ENCODE assay signal across 24 cellular contexts in the genomic region with DNA sequence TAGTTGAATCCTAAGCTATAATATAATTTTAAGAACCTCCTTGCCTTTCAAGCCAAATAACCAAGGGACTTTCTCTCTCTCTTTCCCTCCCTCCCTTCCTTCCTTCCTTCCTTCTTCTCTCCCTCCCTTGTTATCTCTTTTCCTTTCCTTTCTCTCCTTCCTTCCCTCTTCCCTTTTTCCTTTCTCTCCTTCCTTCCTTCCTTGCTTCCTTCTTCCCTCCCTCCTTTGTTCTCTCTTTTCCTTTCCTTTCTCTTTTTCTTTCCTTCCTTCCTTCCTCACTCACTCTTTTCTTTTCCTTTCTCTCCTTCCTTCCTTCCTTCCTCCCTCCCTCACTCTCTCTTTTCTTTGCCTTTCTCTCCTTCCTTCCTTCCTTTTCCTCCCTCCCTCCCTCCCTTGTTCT. TPM values are rescaled to one million over a fixed set of nuclear protein-coding genes. Genes with fewer than 3 reads are reported as not detected.
"Had no signal": no experiment of that assay in that cellular context is flagged by ENCODE, and none has a peak within 500 bp of the region (broad histone marks: within the 10 kb centered on the region; RNA-seq: fewer than 3 reads in every experiment).

No MANE protein-coding gene starts in this region.

- H3K27ac ChIP-seq: dorsolateral prefrontal cortex, esophagus muscularis mucosa, foreskin keratinocyte, gastroesophageal sphincter, heart right ventricle, left lung, lower lobe of right lung had no signal

- H3K27me3 ChIP-seq: esophagus muscularis mucosa, foreskin keratinocyte, heart right ventricle, left lung had no signal

- H3K4me3 ChIP-seq: coronary artery, dorsolateral prefrontal cortex, esophagus muscularis mucosa, gastroesophageal sphincter, heart right ventricle, left lung, lower lobe of right lung, mucosa of descending colon had no signal

- DNase-seq: dermis blood vessel endothelial cell; dorsolateral prefrontal cortex; effector CD4-positive, alpha-beta T cell; effector memory CD4-positive, alpha-beta T cell; foreskin keratinocyte; glutamatergic neuron; head of caudate nucleus; heart right ventricle; hippocampal formation; left cardiac atrium; left lung; left ventricle myocardium superior; lower lobe of right lung; mesenchymal stem cell; mucosa of descending colon; naive B cell had no signal

- H3K9me3 ChIP-seq: esophagus muscularis mucosa, gastroesophageal sphincter, heart right ventricle, left lung, lower lobe of right lung, mucosa of descending colon had no signal

- H3K4me1 ChIP-seq: foreskin keratinocyte, left lung had no signal

- ATAC-seq: foreskin keratinocyte, gastroesophageal sphincter, heart right ventricle, left cardiac atrium, left lung, left ventricle myocardium superior, lower lobe of right lung, mucosa of descending colon had no signal

- FAIRE-seq: colon, endothelial cell of umbilical vein, frontal cortex, islet of Langerhans, keratinocyte had no signal

- H3K36me3 ChIP-seq: gastroesophageal sphincter, left lung had no signal

RNA-seq across cellular contexts. Expression of a gene that starts 42.4 kb away (rescaled TPM):
- polyA plus RNA-seq: foreskin keratinocyte had no signal
